Comparison of ENCODE assay signal across 8 cellular contexts in genomic region chr16:29925173-29925804, GRCh38. TPM values are rescaled to one million over a fixed set of nuclear protein-coding genes. Genes with fewer than 3 reads are reported as not detected.
DNase-seq lines count a peak whose midpoint lies in the region; ATAC-seq and TF ChIP-seq lines count a peak whose summit lies in the region.

No MANE protein-coding gene starts in this region.

- H3K36me3 ChIP-seq in lower lobe of right lung (peaks cover 29% of the 10 kb centered on the region), transverse colon (peaks cover 0 to 20% (median 3%) of the 10 kb centered on the region in 4 donors)

- in situ Hi-C loops in astrocyte of the spinal cord (cut with HindIII; ENCODE audit: low sequenced_read_pairs): no loop called here
- in situ Hi-C loops in transverse colon (cut with MboI; ENCODE audit: low pct_ligation_motif_present in 1 of 4, low pct_unique_long_range_greater_than_20kb in 1 of 4, low sequenced_read_pairs in 3 of 4): no loop called here

- H3K27ac ChIP-seq in lower lobe of right lung (peak overlapping the region; percentile 90), transverse colon (peak overlapping the region; percentile 87 to 96 (median 92))

- WGBS in transverse colon (ENCODE audit: low coverage in 1 of 2), 2 donors: 0 to 1% methylated on average over 3 to 14 of the region's 14 CpGs

- H3K9me3 ChIP-seq in lower lobe of right lung (no peaks in the 10 kb centered on the region), transverse colon (no peaks in the 10 kb centered on the region)

- TF ChIP-seq EP300 in transverse colon (IDR thresholded peaks at IDR 0.05; ENCODE audit: low read depth): no peak

- POLR2A ChIA-PET in GM10248 (lab: Yijun Ruan, JAX): no interaction called here

- intact Hi-C loops in lower lobe of right lung (cut with DNase I): no loop called here
- intact Hi-C loops in transverse colon (cut with DNase I; ENCODE audit: low total_unique reads): no loop called here

- no peak for ATAC-seq in lower lobe of right lung
- no peak for ATAC-seq in GM19324 (IDR thresholded peaks at IDR 0.05; ENCODE audit: low FRiP score, unreplicated experiment)
- ATAC-seq in HG03442 (IDR thresholded peaks at IDR 0.05; ENCODE audit: unreplicated experiment): no peak

- H3K4me1 ChIP-seq in lower lobe of right lung: peaks cover 23% of the 10 kb centered on the region
- H3K4me1 ChIP-seq in transverse colon: peaks cover 14 to 23% (median 21%) of the 10 kb centered on the region in 4 donors

- CTCF ChIA-PET in GM10248 (lab: Yijun Ruan, JAX): interaction anchor here (1.2 to 1.9 kb wide), 3 partner anchors 8 to 47 kb away, joined by 3 to 6 read pairs (median 3); no protein-coding TSS in a partner anchor

- H3K4me3 ChIP-seq in astrocyte of the spinal cord (ENCODE audit: low read depth, low read length): peak overlapping the region; percentile 80
- H3K4me3 ChIP-seq in lower lobe of right lung: peak overlapping the region; percentile 95
- peak overlapping the region; percentile 92 to 100 (median 93) for H3K4me3 ChIP-seq in transverse colon

- H3K27me3 ChIP-seq in lower lobe of right lung (ENCODE audit: low read depth): no peaks in the 10 kb centered on the region
- H3K27me3 ChIP-seq in transverse colon: no peaks in the 10 kb centered on the region

- TF ChIP-seq CTCF in astrocyte of the spinal cord (IDR thresholded peaks at IDR 0.05; ENCODE audit: low read depth, low read length) (no peak), lower lobe of right lung (IDR thresholded peaks at IDR 0.05) (no peak), transverse colon (IDR thresholded peaks at IDR 0.05) (no peak), GM10248 (IDR thresholded peaks at IDR 0.05; ENCODE audit: control extremely low read depth, extremely low read depth, low read depth, missing control alignments) (no peak)

- peak; percentile 48 for DNase-seq in Ammon's horn (ENCODE audit: low spot score)
- DNase-seq in HT-29 (ENCODE audit: low spot score): peak; percentile 25
- DNase-seq in astrocyte of the spinal cord (ENCODE audit: low read depth, low spot score): no peak
- no peak for DNase-seq in lower lobe of right lung
- DNase-seq in transverse colon: no peak
- no peak for DNase-seq in GM10248 (ENCODE audit: extremely low spot score)

- TF ChIP-seq POLR2A in transverse colon (IDR thresholded peaks at IDR 0.05): no peak

RNA-seq across cellular contexts. Expression of gene KCTD13, which starts 0.7 kb away (rescaled TPM):
- 20.4 and 25.9 TPM in 2 replicates for total RNA-seq in HT-29 (2014; rRNA removed; shearing (Covaris generic))
- total RNA-seq in lower lobe of right lung: 22.3 TPM
- total RNA-seq in transverse colon: 100 to 1,000 TPM in 1 of 4 donors, 10 to 100 TPM in 3; 40.3 to 110 (median 57.4) TPM

RNA-seq across cellular contexts. Expression of gene ASPHD1, which starts 25.0 kb away (rescaled TPM):
- total RNA-seq in HT-29 (2014; rRNA removed; shearing (Covaris generic)): 19.5 and 24.0 TPM in 2 replicates
- total RNA-seq in lower lobe of right lung (1.6 TPM), transverse colon (1 to 10 TPM in 2 of 4 donors, under 1 TPM in 1, not detected in 1; 0.40 to 1.2 (median 1.1) TPM)

RNA-seq across cellular contexts. Expression of gene SEZ6L2, which starts 25.9 kb away (rescaled TPM):
- total RNA-seq in HT-29 (2014; rRNA removed; shearing (Covaris generic)): 12.3 and 17.8 TPM in 2 replicates
- total RNA-seq in lower lobe of right lung: 10.7 TPM
- 1 to 10 TPM; 2.0 to 9.7 (median 6.3) TPM for total RNA-seq in transverse colon

RNA-seq across cellular contexts. Expression of gene TMEM219, which starts 36.6 kb away (rescaled TPM):
- total RNA-seq in HT-29 (2014; rRNA removed; shearing (Covaris generic)): 103 and 110 TPM in 2 replicates
- total RNA-seq in lower lobe of right lung: 148 TPM
- 100 to 1,000 TPM; 149 to 210 (median 158) TPM for total RNA-seq in transverse colon

RNA-seq across cellular contexts. Expression of gene TAOK2, which starts 48.4 kb away (rescaled TPM):
- total RNA-seq in HT-29 (2014; rRNA removed; shearing (Covaris generic)): 56.5 and 56.8 TPM in 2 replicates
- total RNA-seq in lower lobe of right lung (66.2 TPM), transverse colon (100 to 1,000 TPM in 1 of 4 donors, 10 to 100 TPM in 3; 54.6 to 103 (median 68.1) TPM)

Comparison
In these comparisons a context has a peak if more than half of its experiments do, and no peak if none do; other contexts are left out.
1. DNase-seq: peak in Ammon's horn (single experiment) and HT-29 (single experiment); none in astrocyte of the spinal cord (single experiment), lower lobe of right lung (single experiment), transverse colon (single experiment) and GM10248 (single experiment).
2. Peak in every context shown above with its lines, with median percentiles within 50 percentile points of each other: H3K4me3 ChIP-seq.